1 cellular context compared by ENCODE assay signal in the genomic region with DNA sequence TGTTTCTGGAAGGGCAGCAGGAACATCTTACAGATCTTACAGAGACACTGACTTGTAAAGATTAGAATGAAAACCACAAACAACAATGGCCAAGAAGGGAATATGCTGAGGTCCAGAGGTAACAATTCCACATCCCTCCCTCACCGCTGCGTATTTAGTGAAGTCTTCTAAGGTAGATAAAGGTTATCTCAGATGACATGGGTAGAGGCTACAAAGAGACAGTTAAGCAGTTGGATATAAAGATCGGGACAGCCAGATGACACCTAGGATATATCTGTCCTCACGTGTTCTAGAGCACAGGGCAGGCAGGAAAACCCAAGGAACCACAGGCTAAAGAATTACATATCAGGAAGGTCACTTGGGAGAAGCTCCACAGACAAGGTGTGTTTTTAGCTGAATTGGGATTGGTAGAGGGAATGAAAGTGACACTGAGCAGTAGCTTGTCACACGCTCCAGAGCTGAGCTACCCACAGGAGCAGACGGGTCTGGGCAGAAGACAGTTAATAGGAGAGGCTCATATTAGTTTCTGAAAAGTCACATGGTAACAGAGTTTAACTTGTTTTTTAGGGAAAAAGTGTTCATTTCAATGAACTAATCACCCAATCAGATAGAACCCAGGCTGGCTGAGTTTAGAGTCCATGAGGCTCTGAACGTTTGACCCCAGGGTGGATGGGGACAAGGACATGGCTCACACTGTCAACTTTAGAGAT.
TF ChIP-seq lines count a peak whose summit lies in the region.

No MANE protein-coding gene starts in this region.

TF ChIP-seq in HepG2, 621 proteins besides CTCF, POLR2A, EP300 and RAD21 (continued from another document and continues in another):
- TF ChIP-seq, protein P1, sequence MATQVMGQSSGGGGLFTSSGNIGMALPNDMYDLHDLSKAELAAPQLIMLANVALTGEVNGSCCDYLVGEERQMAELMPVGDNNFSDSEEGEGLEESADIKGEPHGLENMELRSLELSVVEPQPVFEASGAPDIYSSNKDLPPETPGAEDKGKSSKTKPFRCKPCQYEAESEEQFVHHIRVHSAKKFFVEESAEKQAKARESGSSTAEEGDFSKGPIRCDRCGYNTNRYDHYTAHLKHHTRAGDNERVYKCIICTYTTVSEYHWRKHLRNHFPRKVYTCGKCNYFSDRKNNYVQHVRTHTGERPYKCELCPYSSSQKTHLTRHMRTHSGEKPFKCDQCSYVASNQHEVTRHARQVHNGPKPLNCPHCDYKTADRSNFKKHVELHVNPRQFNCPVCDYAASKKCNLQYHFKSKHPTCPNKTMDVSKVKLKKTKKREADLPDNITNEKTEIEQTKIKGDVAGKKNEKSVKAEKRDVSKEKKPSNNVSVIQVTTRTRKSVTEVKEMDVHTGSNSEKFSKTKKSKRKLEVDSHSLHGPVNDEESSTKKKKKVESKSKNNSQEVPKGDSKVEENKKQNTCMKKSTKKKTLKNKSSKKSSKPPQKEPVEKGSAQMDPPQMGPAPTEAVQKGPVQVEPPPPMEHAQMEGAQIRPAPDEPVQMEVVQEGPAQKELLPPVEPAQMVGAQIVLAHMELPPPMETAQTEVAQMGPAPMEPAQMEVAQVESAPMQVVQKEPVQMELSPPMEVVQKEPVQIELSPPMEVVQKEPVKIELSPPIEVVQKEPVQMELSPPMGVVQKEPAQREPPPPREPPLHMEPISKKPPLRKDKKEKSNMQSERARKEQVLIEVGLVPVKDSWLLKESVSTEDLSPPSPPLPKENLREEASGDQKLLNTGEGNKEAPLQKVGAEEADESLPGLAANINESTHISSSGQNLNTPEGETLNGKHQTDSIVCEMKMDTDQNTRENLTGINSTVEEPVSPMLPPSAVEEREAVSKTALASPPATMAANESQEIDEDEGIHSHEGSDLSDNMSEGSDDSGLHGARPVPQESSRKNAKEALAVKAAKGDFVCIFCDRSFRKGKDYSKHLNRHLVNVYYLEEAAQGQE (IDR thresholded peaks at IDR 0.05; ENCODE audit: borderline replicate concordance in 1 of 2, low read depth in 1 of 2, low read length in 2 of 2) = 0 out of 4 replicates have a peak, but pooled peaks of 1 of the 2 experiments have one; percentile 15
- TF ChIP-seq, protein P2, sequence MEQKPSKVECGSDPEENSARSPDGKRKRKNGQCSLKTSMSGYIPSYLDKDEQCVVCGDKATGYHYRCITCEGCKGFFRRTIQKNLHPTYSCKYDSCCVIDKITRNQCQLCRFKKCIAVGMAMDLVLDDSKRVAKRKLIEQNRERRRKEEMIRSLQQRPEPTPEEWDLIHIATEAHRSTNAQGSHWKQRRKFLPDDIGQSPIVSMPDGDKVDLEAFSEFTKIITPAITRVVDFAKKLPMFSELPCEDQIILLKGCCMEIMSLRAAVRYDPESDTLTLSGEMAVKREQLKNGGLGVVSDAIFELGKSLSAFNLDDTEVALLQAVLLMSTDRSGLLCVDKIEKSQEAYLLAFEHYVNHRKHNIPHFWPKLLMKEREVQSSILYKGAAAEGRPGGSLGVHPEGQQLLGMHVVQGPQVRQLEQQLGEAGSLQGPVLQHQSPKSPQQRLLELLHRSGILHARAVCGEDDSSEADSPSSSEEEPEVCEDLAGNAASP (CRISPR knock-in tag; IDR thresholded peaks at IDR 0.05; ENCODE audit: borderline replicate concordance) = no peak
- TF ChIP-seq XBP1 (CRISPR knock-in tag; IDR thresholded peaks at IDR 0.05) (no peak), HNF4G (IDR thresholded peaks at IDR 0.05; ENCODE audit: borderline replicate concordance, low read depth, low read length) (no peak), HNF4G (CRISPR knock-in tag; IDR thresholded peaks at IDR 0.05; ENCODE audit: borderline replicate concordance, low read depth) (0 out of 2 replicates have a peak, but pooled peaks have one; percentile 33), ISX (CRISPR knock-in tag; conservative IDR thresholded peaks at IDR 0.05) (no peak), RARA (CRISPR knock-in tag; IDR thresholded peaks at IDR 0.05) (0 out of 2 replicates have a peak, but pooled peaks have one; percentile 35), HCFC1 (IDR thresholded peaks at IDR 0.05; ENCODE audit: low read depth, low read length) (no peak), TARDBP (CRISPR knock-in tag; IDR thresholded peaks at IDR 0.05) (no peak), TMF1 (CRISPR knock-in tag; IDR thresholded peaks at IDR 0.05; ENCODE audit: low read depth) (no peak), SALL2 (CRISPR knock-in tag; IDR thresholded peaks at IDR 0.05) (no peak), RFX1 (IDR thresholded peaks at IDR 0.05) (no peak), NR2C2 (CRISPR knock-in tag; IDR thresholded peaks at IDR 0.05; ENCODE audit: borderline replicate concordance) (peak; percentile 47; the same call in 1 of the 2 replicates), ESRRA (CRISPR knock-in tag; IDR thresholded peaks at IDR 0.05; ENCODE audit: low read depth) (peak; percentile 63; the same call in 1 of the 2 replicates), MEIS1 (CRISPR knock-in tag; IDR thresholded peaks at IDR 0.05; ENCODE audit: borderline replicate concordance) (peak; percentile 74; the same call in 1 of the 2 replicates), ZNF234 (CRISPR knock-in tag; conservative IDR thresholded peaks at IDR 0.05) (no peak), ZNF530 (CRISPR knock-in tag; IDR thresholded peaks at IDR 0.05; ENCODE audit: low read depth) (no peak), FLYWCH1 (CRISPR knock-in tag; IDR thresholded peaks at IDR 0.05) (0 out of 2 replicates have a peak, but pooled peaks have one; percentile 24), KLF15 (CRISPR knock-in tag; IDR thresholded peaks at IDR 0.05; ENCODE audit: borderline replicate concordance) (no peak), ZNF652 (CRISPR knock-in tag; IDR thresholded peaks at IDR 0.05; ENCODE audit: borderline replicate concordance, low read depth) (peak; percentile 57; the same call in 1 of the 2 replicates), HNF4A (CRISPR knock-in tag; IDR thresholded peaks at IDR 0.05) (peak; percentile 70), ZSCAN9 (CRISPR knock-in tag; IDR thresholded peaks at IDR 0.05; ENCODE audit: borderline replicate concordance) (no peak), ZFYVE20 (CRISPR knock-in tag; IDR thresholded peaks at IDR 0.05; ENCODE audit: borderline replicate concordance, low read depth) (no peak), ZNF7 (CRISPR knock-in tag; IDR thresholded peaks at IDR 0.05) (no peak), THYN1 (CRISPR knock-in tag; IDR thresholded peaks at IDR 0.05; ENCODE audit: borderline replicate concordance, low read depth) (no peak), ZMYM4 (CRISPR knock-in tag; IDR thresholded peaks at IDR 0.05) (peak; percentile 58)
- TF ChIP-seq, protein P3, sequence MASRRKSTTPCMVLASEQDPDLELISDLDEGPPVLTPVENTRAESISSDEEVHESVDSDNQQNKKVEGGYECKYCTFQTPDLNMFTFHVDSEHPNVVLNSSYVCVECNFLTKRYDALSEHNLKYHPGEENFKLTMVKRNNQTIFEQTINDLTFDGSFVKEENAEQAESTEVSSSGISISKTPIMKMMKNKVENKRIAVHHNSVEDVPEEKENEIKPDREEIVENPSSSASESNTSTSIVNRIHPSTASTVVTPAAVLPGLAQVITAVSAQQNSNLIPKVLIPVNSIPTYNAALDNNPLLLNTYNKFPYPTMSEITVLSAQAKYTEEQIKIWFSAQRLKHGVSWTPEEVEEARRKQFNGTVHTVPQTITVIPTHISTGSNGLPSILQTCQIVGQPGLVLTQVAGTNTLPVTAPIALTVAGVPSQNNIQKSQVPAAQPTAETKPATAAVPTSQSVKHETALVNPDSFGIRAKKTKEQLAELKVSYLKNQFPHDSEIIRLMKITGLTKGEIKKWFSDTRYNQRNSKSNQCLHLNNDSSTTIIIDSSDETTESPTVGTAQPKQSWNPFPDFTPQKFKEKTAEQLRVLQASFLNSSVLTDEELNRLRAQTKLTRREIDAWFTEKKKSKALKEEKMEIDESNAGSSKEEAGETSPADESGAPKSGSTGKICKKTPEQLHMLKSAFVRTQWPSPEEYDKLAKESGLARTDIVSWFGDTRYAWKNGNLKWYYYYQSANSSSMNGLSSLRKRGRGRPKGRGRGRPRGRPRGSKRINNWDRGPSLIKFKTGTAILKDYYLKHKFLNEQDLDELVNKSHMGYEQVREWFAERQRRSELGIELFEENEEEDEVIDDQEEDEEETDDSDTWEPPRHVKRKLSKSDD (CRISPR knock-in tag; IDR thresholded peaks at IDR 0.05; ENCODE audit: low read depth) = no peak
- TF ChIP-seq, protein P4, sequence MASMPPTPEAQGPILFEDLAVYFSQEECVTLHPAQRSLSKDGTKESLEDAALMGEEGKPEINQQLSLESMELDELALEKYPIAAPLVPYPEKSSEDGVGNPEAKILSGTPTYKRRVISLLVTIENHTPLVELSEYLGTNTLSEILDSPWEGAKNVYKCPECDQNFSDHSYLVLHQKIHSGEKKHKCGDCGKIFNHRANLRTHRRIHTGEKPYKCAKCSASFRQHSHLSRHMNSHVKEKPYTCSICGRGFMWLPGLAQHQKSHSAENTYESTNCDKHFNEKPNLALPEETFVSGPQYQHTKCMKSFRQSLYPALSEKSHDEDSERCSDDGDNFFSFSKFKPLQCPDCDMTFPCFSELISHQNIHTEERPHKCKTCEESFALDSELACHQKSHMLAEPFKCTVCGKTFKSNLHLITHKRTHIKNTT (CRISPR knock-in tag; IDR thresholded peaks at IDR 0.05) = no peak
- TF ChIP-seq, protein P5, sequence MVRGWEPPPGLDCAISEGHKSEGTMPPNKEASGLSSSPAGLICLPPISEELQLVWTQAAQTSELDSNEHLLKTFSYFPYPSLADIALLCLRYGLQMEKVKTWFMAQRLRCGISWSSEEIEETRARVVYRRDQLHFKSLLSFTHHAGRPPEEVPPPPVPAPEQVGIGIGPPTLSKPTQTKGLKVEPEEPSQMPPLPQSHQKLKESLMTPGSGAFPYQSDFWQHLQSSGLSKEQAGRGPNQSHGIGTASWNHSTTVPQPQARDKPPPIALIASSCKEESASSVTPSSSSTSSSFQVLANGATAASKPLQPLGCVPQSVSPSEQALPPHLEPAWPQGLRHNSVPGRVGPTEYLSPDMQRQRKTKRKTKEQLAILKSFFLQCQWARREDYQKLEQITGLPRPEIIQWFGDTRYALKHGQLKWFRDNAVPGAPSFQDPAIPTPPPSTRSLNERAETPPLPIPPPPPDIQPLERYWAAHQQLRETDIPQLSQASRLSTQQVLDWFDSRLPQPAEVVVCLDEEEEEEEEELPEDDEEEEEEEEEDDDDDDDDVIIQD (CRISPR knock-in tag; IDR thresholded peaks at IDR 0.05; ENCODE audit: low read depth) = peak; percentile 47; the same call in 1 of the 2 replicates
- TF ChIP-seq, protein P6, sequence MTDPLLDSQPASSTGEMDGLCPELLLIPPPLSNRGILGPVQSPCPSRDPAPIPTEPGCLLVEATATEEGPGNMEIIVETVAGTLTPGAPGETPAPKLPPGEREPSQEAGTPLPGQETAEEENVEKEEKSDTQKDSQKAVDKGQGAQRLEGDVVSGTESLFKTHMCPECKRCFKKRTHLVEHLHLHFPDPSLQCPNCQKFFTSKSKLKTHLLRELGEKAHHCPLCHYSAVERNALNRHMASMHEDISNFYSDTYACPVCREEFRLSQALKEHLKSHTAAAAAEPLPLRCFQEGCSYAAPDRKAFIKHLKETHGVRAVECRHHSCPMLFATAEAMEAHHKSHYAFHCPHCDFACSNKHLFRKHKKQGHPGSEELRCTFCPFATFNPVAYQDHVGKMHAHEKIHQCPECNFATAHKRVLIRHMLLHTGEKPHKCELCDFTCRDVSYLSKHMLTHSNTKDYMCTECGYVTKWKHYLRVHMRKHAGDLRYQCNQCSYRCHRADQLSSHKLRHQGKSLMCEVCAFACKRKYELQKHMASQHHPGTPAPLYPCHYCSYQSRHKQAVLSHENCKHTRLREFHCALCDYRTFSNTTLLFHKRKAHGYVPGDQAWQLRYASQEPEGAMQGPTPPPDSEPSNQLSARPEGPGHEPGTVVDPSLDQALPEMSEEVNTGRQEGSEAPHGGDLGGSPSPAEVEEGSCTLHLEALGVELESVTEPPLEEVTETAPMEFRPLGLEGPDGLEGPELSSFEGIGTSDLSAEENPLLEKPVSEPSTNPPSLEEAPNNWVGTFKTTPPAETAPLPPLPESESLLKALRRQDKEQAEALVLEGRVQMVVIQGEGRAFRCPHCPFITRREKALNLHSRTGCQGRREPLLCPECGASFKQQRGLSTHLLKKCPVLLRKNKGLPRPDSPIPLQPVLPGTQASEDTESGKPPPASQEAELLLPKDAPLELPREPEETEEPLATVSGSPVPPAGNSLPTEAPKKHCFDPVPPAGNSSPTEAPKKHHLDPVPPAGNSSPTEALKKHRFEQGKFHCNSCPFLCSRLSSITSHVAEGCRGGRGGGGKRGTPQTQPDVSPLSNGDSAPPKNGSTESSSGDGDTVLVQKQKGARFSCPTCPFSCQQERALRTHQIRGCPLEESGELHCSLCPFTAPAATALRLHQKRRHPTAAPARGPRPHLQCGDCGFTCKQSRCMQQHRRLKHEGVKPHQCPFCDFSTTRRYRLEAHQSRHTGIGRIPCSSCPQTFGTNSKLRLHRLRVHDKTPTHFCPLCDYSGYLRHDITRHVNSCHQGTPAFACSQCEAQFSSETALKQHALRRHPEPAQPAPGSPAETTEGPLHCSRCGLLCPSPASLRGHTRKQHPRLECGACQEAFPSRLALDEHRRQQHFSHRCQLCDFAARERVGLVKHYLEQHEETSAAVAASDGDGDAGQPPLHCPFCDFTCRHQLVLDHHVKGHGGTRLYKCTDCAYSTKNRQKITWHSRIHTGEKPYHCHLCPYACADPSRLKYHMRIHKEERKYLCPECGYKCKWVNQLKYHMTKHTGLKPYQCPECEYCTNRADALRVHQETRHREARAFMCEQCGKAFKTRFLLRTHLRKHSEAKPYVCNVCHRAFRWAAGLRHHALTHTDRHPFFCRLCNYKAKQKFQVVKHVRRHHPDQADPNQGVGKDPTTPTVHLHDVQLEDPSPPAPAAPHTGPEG (CRISPR knock-in tag; IDR thresholded peaks at IDR 0.05) = no peak
- TF ChIP-seq, protein P7, sequence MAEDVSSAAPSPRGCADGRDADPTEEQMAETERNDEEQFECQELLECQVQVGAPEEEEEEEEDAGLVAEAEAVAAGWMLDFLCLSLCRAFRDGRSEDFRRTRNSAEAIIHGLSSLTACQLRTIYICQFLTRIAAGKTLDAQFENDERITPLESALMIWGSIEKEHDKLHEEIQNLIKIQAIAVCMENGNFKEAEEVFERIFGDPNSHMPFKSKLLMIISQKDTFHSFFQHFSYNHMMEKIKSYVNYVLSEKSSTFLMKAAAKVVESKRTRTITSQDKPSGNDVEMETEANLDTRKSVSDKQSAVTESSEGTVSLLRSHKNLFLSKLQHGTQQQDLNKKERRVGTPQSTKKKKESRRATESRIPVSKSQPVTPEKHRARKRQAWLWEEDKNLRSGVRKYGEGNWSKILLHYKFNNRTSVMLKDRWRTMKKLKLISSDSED (CRISPR knock-in tag; IDR thresholded peaks at IDR 0.05) = no peak
- TF ChIP-seq, protein P8, sequence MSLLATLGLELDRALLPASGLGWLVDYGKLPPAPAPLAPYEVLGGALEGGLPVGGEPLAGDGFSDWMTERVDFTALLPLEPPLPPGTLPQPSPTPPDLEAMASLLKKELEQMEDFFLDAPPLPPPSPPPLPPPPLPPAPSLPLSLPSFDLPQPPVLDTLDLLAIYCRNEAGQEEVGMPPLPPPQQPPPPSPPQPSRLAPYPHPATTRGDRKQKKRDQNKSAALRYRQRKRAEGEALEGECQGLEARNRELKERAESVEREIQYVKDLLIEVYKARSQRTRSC (CRISPR knock-in tag; IDR thresholded peaks at IDR 0.05; ENCODE audit: low read depth) = 0 out of 2 replicates have a peak, but pooled peaks have one; percentile 39
- TF ChIP-seq, protein P9, sequence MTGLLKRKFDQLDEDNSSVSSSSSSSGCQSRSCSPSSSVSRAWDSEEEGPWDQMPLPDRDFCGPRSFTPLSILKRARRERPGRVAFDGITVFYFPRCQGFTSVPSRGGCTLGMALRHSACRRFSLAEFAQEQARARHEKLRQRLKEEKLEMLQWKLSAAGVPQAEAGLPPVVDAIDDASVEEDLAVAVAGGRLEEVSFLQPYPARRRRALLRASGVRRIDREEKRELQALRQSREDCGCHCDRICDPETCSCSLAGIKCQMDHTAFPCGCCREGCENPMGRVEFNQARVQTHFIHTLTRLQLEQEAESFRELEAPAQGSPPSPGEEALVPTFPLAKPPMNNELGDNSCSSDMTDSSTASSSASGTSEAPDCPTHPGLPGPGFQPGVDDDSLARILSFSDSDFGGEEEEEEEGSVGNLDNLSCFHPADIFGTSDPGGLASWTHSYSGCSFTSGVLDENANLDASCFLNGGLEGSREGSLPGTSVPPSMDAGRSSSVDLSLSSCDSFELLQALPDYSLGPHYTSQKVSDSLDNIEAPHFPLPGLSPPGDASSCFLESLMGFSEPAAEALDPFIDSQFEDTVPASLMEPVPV (CRISPR knock-in tag; IDR thresholded peaks at IDR 0.05) = no peak
